In genomic region chr19:5681446-5682292, GRCh38 we compare ENCODE assay signal across 8 cellular contexts. TPM values are rescaled to one million over a fixed set of nuclear protein-coding genes. Genes with fewer than 3 reads are reported as not detected.
DNase-seq lines count a peak whose midpoint lies in the region; ATAC-seq and TF ChIP-seq lines count a peak whose summit lies in the region.

No MANE protein-coding gene starts in this region.

- no peak for TF ChIP-seq POLR2A in erythroblast (IDR thresholded peaks at IDR 0.05; ENCODE audit: low read length)

- H3K27ac ChIP-seq in CD4-positive, CD25-positive, alpha-beta regulatory T cell (ENCODE audit: insufficient read depth, low read length, poor library complexity, severe bottlenecking), result no peak overlapping the region
- H3K27ac ChIP-seq in OCI-LY3 (ENCODE audit: low read length) (no peak overlapping the region), osteoblast (ENCODE audit: low read depth, low read length) (no peak overlapping the region)

- no peaks in the 10 kb centered on the region for H3K9me3 ChIP-seq in CD4-positive, CD25-positive, alpha-beta regulatory T cell (ENCODE audit: control insufficient read depth in 2 of 2, low read length in 2 of 2)
- H3K9me3 ChIP-seq in OCI-LY3 (ENCODE audit: insufficient read depth, low read length) (no peaks in the 10 kb centered on the region), osteoblast (ENCODE audit: low read depth, low read length) (no peaks in the 10 kb centered on the region)

- H3K79me2 ChIP-seq in OCI-LY3 (ENCODE audit: low read length), result peaks cover 12% of the 10 kb centered on the region
- peaks cover 12% of the 10 kb centered on the region for H3K79me2 ChIP-seq in osteoblast (ENCODE audit: insufficient read depth, low read length)

- H3K36me3 Mint-ChIP-seq in CD4-positive, CD25-positive, alpha-beta regulatory T cell, result no peaks in the 10 kb centered on the region
- peaks cover 9% of the 10 kb centered on the region for H3K36me3 Mint-ChIP-seq in endothelial cell (ENCODE audit: low read depth, unreplicated experiment)

- H3K9me3 Mint-ChIP-seq in CD4-positive, CD25-positive, alpha-beta regulatory T cell, result peaks cover 0 to 4% (median 0%) of the 10 kb centered on the region in 7 donors
- H3K9me3 Mint-ChIP-seq in endothelial cell (ENCODE audit: unreplicated experiment), result no peaks in the 10 kb centered on the region

- H3K4me1 ChIP-seq in CD4-positive, CD25-positive, alpha-beta regulatory T cell (ENCODE audit: control insufficient read depth, insufficient read depth, low read length, poor library complexity, severe bottlenecking), result peaks cover 24% of the 10 kb centered on the region
- H3K4me1 ChIP-seq in OCI-LY3 (ENCODE audit: low read length), result peaks cover 17% of the 10 kb centered on the region; the same call in 1 of the 2 replicates
- H3K4me1 ChIP-seq in osteoblast (ENCODE audit: insufficient read depth, low read length), result peaks cover 12% of the 10 kb centered on the region

- no peak for DNase-seq in CD4-positive, CD25-positive, alpha-beta regulatory T cell
- DNase-seq in endothelial cell (ENCODE audit: low spot score) (no peak), osteoblast (ENCODE audit: insufficient read length, low spot score, missing footprints) (peak; percentile 87), glomerular visceral epithelial cell (ENCODE audit: extremely low spot score) (no peak), erythroblast (lab: John Stamatoyannopoulos, UW) (no peak), DMS79 (lab: John Stamatoyannopoulos, UW) (no peak)
- DNase-seq in activated CD4-positive, alpha-beta T cell treated with anti-CD3 and anti-CD28 coated beads, Interleukin-2, amount 50 U/mL, for 1 hour, result no peak

- TF ChIP-seq CTCF in OCI-LY3 (IDR thresholded peaks at IDR 0.05; ENCODE audit: low read depth, low read length) (no peak), endothelial cell (IDR thresholded peaks at IDR 0.05; ENCODE audit: unreplicated experiment) (no peak), osteoblast (IDR thresholded peaks at IDR 0.05; ENCODE audit: extremely low read depth, low read depth, low read length) (no peak)

- no peak for ATAC-seq in CD4-positive, CD25-positive, alpha-beta regulatory T cell (ENCODE audit: low read depth in 2 of 2)

- H4K20me1 ChIP-seq in OCI-LY3 (ENCODE audit: insufficient read depth, low read length) (no peaks in the 10 kb centered on the region), osteoblast (ENCODE audit: insufficient read depth, low read length) (no peaks in the 10 kb centered on the region)

- no peaks in the 10 kb centered on the region for H3K36me3 ChIP-seq in CD4-positive, CD25-positive, alpha-beta regulatory T cell (ENCODE audit: control insufficient read depth, insufficient read depth, low read length)
- H3K36me3 ChIP-seq in OCI-LY3 (replicated peaks; ENCODE audit: low read depth, low read length), result peaks cover 3% of the 10 kb centered on the region
- H3K36me3 ChIP-seq in osteoblast (ENCODE audit: insufficient read depth, low read length), result no peaks in the 10 kb centered on the region

- no peak overlapping the region for H3K9ac ChIP-seq in OCI-LY3 (ENCODE audit: low read length)

- H3K27me3 Mint-ChIP-seq in CD4-positive, CD25-positive, alpha-beta regulatory T cell, result peaks cover 8% of the 10 kb centered on the region
- peaks cover 26% of the 10 kb centered on the region for H3K27me3 Mint-ChIP-seq in endothelial cell (ENCODE audit: unreplicated experiment)

- no peaks in the 10 kb centered on the region for H3K27me3 ChIP-seq in CD4-positive, CD25-positive, alpha-beta regulatory T cell (ENCODE audit: control insufficient read depth, insufficient read depth, low read length)
- H3K27me3 ChIP-seq in OCI-LY3 (ENCODE audit: low read depth, low read length) (no peaks in the 10 kb centered on the region), osteoblast (ENCODE audit: insufficient read depth, low read length) (no peaks in the 10 kb centered on the region)

- H3K4me1 Mint-ChIP-seq in CD4-positive, CD25-positive, alpha-beta regulatory T cell, result peaks cover 0 to 44% (median 18%) of the 10 kb centered on the region in 4 donors
- peaks cover 21% of the 10 kb centered on the region for H3K4me1 Mint-ChIP-seq in endothelial cell (ENCODE audit: unreplicated experiment)

- H3K4me2 ChIP-seq in OCI-LY3 (ENCODE audit: low read length) (peak overlapping the region; percentile 79), osteoblast (ENCODE audit: insufficient read depth, low read length) (peak overlapping the region; percentile 90)

- H3K27ac Mint-ChIP-seq in CD4-positive, CD25-positive, alpha-beta regulatory T cell, result peak overlapping the region; percentile 71 to 86 (median 82)
- peak overlapping the region; percentile 91 for H3K27ac Mint-ChIP-seq in endothelial cell (ENCODE audit: unreplicated experiment)

- H3K4me3 ChIP-seq in CD4-positive, CD25-positive, alpha-beta regulatory T cell (ENCODE audit: low read depth, low read length), result no peak overlapping the region
- H3K4me3 ChIP-seq in OCI-LY3 (ENCODE audit: low read length) (peak overlapping the region; percentile 88), osteoblast (ENCODE audit: insufficient read depth, low read length) (peak overlapping the region; percentile 99)

- H2AFZ ChIP-seq in OCI-LY3 (ENCODE audit: low read depth, low read length), result no peak overlapping the region
- peak overlapping the region; percentile 42 for H2AFZ ChIP-seq in osteoblast (ENCODE audit: low read length)

- peak overlapping the region; percentile 29 to 86 (median 78) for H3K4me3 Mint-ChIP-seq in CD4-positive, CD25-positive, alpha-beta regulatory T cell
- H3K4me3 Mint-ChIP-seq in endothelial cell (ENCODE audit: unreplicated experiment), result peak overlapping the region; percentile 93

RNA-seq across cellular contexts. Expression of gene HSD11B1L, which starts 0.8 kb away (rescaled TPM):
- total RNA-seq in CD4-positive, CD25-positive, alpha-beta regulatory T cell, result 2.4 TPM
- 1 to 10 TPM; 1.8 to 3.0 (median 2.3) TPM for polyA plus RNA-seq in CD4-positive, CD25-positive, alpha-beta regulatory T cell
- total RNA-seq in endothelial cell (ENCODE audit: unreplicated experiment) (11.8 TPM), osteoblast (12.1 and 14.8 TPM in 2 replicates)

RNA-seq across cellular contexts. Expression of gene MICOS13, which starts 1.4 kb away (rescaled TPM):
- total RNA-seq in CD4-positive, CD25-positive, alpha-beta regulatory T cell, result 21.2 TPM
- 100 to 1,000 TPM in 2 of 4 donors, 10 to 100 TPM in 2; 90.6 to 110 (median 100) TPM for polyA plus RNA-seq in CD4-positive, CD25-positive, alpha-beta regulatory T cell
- total RNA-seq in endothelial cell (ENCODE audit: unreplicated experiment) (23.6 TPM), osteoblast (21.0 and 25.9 TPM in 2 replicates)

RNA-seq across cellular contexts. Expression of gene RPL36, which starts 8.4 kb away (rescaled TPM):
- 984 TPM for total RNA-seq in CD4-positive, CD25-positive, alpha-beta regulatory T cell
- polyA plus RNA-seq in CD4-positive, CD25-positive, alpha-beta regulatory T cell, result 1,000 to 10,000 TPM; 1,952 to 2,703 (median 2,229) TPM
- total RNA-seq in endothelial cell (ENCODE audit: unreplicated experiment) (910 TPM), osteoblast (228 and 257 TPM in 2 replicates)

RNA-seq across cellular contexts. Expression of gene LONP1, which starts 38.3 kb away (rescaled TPM):
- total RNA-seq in CD4-positive, CD25-positive, alpha-beta regulatory T cell, result 67.6 TPM
- 10 to 100 TPM; 16.4 to 22.8 (median 20.3) TPM for polyA plus RNA-seq in CD4-positive, CD25-positive, alpha-beta regulatory T cell
- total RNA-seq in endothelial cell (ENCODE audit: unreplicated experiment) (64.4 TPM), osteoblast (130 and 163 TPM in 2 replicates)

RNA-seq across cellular contexts. Expression of gene CATSPERD, which starts 38.8 kb away (rescaled TPM):
- total RNA-seq in CD4-positive, CD25-positive, alpha-beta regulatory T cell, result not detected
- polyA plus RNA-seq in CD4-positive, CD25-positive, alpha-beta regulatory T cell, result under 1 TPM in 1 of 4 donors, not detected in 3; 0.17 TPM
- total RNA-seq in endothelial cell (ENCODE audit: unreplicated experiment), result not detected
- under 0.01 TPM in 2 replicates for total RNA-seq in osteoblast
